ENCODE assay signal across 24 cellular contexts in the genomic region with DNA sequence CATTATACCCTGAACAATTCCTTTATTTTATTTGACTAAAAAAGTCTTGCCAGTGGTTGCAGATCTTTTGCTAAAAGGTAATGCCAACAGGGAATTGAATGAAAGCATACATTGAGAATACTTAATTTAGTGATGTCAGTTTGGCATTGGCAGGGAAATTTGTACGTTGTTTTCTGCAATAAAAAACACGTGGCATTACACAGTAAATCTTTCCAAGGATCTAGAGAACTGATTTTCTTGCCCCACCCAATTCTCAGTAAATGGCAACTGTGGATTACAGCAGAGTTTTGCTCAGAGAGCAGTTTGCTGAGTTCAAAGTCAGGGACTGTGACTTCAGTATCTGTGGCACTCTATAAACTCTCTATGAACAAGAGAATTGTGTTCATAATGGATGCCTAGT. TPM values are rescaled to one million over a fixed set of nuclear protein-coding genes. Genes with fewer than 3 reads are reported as not detected.
DNase-seq lines count a peak whose midpoint lies in the region; ATAC-seq lines count a peak whose summit lies in the region.
"Had no signal": no experiment of that assay in that cellular context is flagged by ENCODE, and none has a peak within 500 bp of the region (broad histone marks: within the 10 kb centered on the region; RNA-seq: fewer than 3 reads in every experiment).

No MANE protein-coding gene starts in this region.

- H3K4me3 Mint-ChIP-seq in stimulated activated effector memory CD8-positive, alpha-beta T cell treated with anti-CD3 and anti-CD28 coated beads, Interleukin-12 subunit alpha, Interleukin-12 subunit beta, amount 100 ng/mL, for 72 hours: no peak overlapping the region
- H3K4me3 Mint-ChIP-seq: CD14-positive monocyte; CD4-positive, alpha-beta T cell; CD8-positive, alpha-beta memory T cell; GM23338; H9 had no signal

- peak overlapping the region; percentile 89 for H3K27ac ChIP-seq in SK-N-MC
- H3K27ac ChIP-seq in mesendoderm (ENCODE audit: low read depth, low read length): no peak overlapping the region
- H3K27ac ChIP-seq: A549; BLaER1 treated with 17β-estradiol and CSF1 and Interleukin-3, amounts not matched to agents 10 nM and 100 nM had no signal

- no peak for ATAC-seq in stimulated activated effector memory CD8-positive, alpha-beta T cell treated with anti-CD3 and anti-CD28 coated beads, Interleukin-12 subunit alpha, Interleukin-12 subunit beta, amount 100 ng/mL, for 72 hours
- ATAC-seq: A549, GM12878, GM23338, HCT116 had no signal

- no peaks in the 10 kb centered on the region for H3K79me2 ChIP-seq in mesendoderm (ENCODE audit: control insufficient read depth, insufficient read depth, low read length)

- H3K79me1 ChIP-seq in mesendoderm (ENCODE audit: low read length): no peaks in the 10 kb centered on the region

- DNase-seq in SK-N-MC (ENCODE audit: low read depth, low spot score) (no peak), fibroblast of the conjunctiva (ENCODE audit: low read depth) (peak; percentile 9), mesendoderm (no peak), hypothalamus (lab: John Stamatoyannopoulos, UW) (no peak), T-helper 9 cell (no peak), NCI-H526 treated with DMSO at 0.1 percent for 48 hours (lab: John Stamatoyannopoulos, UW) (no peak)
- DNase-seq in stimulated activated effector memory CD8-positive, alpha-beta T cell treated with anti-CD3 and anti-CD28 coated beads, Interleukin-12 subunit alpha, Interleukin-12 subunit beta, amount 100 ng/mL, for 72 hours (ENCODE audit: low spot score in 2 of 2): no peak
- DNase-seq: 8988T; ACHN; AML-193; BE2C; CD4-positive, alpha-beta T cell; CD8-positive, alpha-beta memory T cell; DMS 273 treated with DMSO at 0.1 percent for 48 hours; DMS79; EL; GDM1; H9 had no signal

- H3K36me3 ChIP-seq in SK-N-MC (ENCODE audit: insufficient read depth, low read length) (no peaks in the 10 kb centered on the region), mesendoderm (ENCODE audit: control insufficient read depth, insufficient read depth, low read length) (no peaks in the 10 kb centered on the region)
- H3K36me3 ChIP-seq: BE2C; BLaER1 treated with 17β-estradiol and CSF1 and Interleukin-3, amounts not matched to agents 10 nM and 100 nM had no signal

- H3K23ac ChIP-seq in mesendoderm (ENCODE audit: low read length): no peak overlapping the region

- H3K4me2 ChIP-seq in mesendoderm (ENCODE audit: low read length): no peak overlapping the region
- H3K4me2 ChIP-seq: A549; BLaER1 treated with 17β-estradiol and CSF1 and Interleukin-3, amounts not matched to agents 10 nM and 100 nM; GM23338 had no signal

- H3K27ac Mint-ChIP-seq in stimulated activated effector memory CD8-positive, alpha-beta T cell treated with anti-CD3 and anti-CD28 coated beads, Interleukin-12 subunit alpha, Interleukin-12 subunit beta, amount 100 ng/mL, for 72 hours: no peak overlapping the region
- H3K27ac Mint-ChIP-seq: CD14-positive monocyte; CD4-positive, alpha-beta T cell; CD8-positive, alpha-beta memory T cell; GM23338 had no signal

- no peaks in the 10 kb centered on the region for H3K9me3 Mint-ChIP-seq in stimulated activated effector memory CD8-positive, alpha-beta T cell treated with anti-CD3 and anti-CD28 coated beads, Interleukin-12 subunit alpha, Interleukin-12 subunit beta, amount 100 ng/mL, for 72 hours
- H3K9me3 Mint-ChIP-seq: CD4-positive, alpha-beta T cell; GM23338 had no signal

- H3K4me1 Mint-ChIP-seq in stimulated activated effector memory CD8-positive, alpha-beta T cell treated with anti-CD3 and anti-CD28 coated beads, Interleukin-12 subunit alpha, Interleukin-12 subunit beta, amount 100 ng/mL, for 72 hours: no peaks in the 10 kb centered on the region
- H3K4me1 Mint-ChIP-seq: CD14-positive monocyte; CD8-positive, alpha-beta memory T cell had no signal

- H3K4me1 ChIP-seq in mesendoderm (ENCODE audit: control insufficient read depth, low read depth, low read length): no peaks in the 10 kb centered on the region
- H3K4me1 ChIP-seq: A549; BLaER1 treated with 17β-estradiol and CSF1 and Interleukin-3, amounts not matched to agents 10 nM and 100 nM had no signal

- no peak overlapping the region for H3K56ac ChIP-seq in mesendoderm (ENCODE audit: low read length)

- no peak overlapping the region for H2BK5ac ChIP-seq in mesendoderm (ENCODE audit: low read length)

- H3K27me3 ChIP-seq in mesendoderm (ENCODE audit: insufficient read depth, low read length, poor library complexity): no peaks in the 10 kb centered on the region
- H3K27me3 ChIP-seq: BE2C; BLaER1 treated with 17β-estradiol and CSF1 and Interleukin-3, amounts not matched to agents 10 nM and 100 nM had no signal

- no peak overlapping the region for H3K4ac ChIP-seq in mesendoderm (ENCODE audit: low read depth, low read length)

- H2BK15ac ChIP-seq in mesendoderm (replicated peaks; ENCODE audit: low read depth): no peak overlapping the region

- no peak overlapping the region for H3K18ac ChIP-seq in mesendoderm (ENCODE audit: low read length)

- WGBS in mesendoderm (ENCODE audit: extremely low coverage, insufficient coverage, low lambda C conversion rate): no CpG with 5 or more reads among the region's 2 CpGs

- peak overlapping the region; percentile 66 for H3K4me3 ChIP-seq in SK-N-MC
- H3K4me3 ChIP-seq in mesendoderm (ENCODE audit: low read length): no peak overlapping the region
- H3K4me3 ChIP-seq: A549; BLaER1 treated with 17β-estradiol and CSF1 and Interleukin-3, amounts not matched to agents 10 nM and 100 nM; GM12878; GM23338 had no signal

- no peaks in the 10 kb centered on the region for H3K36me3 Mint-ChIP-seq in stimulated activated effector memory CD8-positive, alpha-beta T cell treated with anti-CD3 and anti-CD28 coated beads, Interleukin-12 subunit alpha, Interleukin-12 subunit beta, amount 100 ng/mL, for 72 hours
- H3K36me3 Mint-ChIP-seq: CD14-positive monocyte; CD8-positive, alpha-beta memory T cell had no signal

- peak overlapping the region; percentile 12 for H2BK120ac ChIP-seq in mesendoderm (ENCODE audit: low read depth, low read length)

- no peak overlapping the region for H2AK5ac ChIP-seq in mesendoderm (ENCODE audit: low read length)

- no peaks in the 10 kb centered on the region for H3K9me3 ChIP-seq in SK-N-MC (ENCODE audit: low read depth, low read length)
- H3K9me3 ChIP-seq: A549; BE2C; BLaER1 treated with 17β-estradiol and CSF1 and Interleukin-3, amounts not matched to agents 10 nM and 100 nM had no signal

- H4K5ac ChIP-seq in mesendoderm (ENCODE audit: low read length): no peak overlapping the region

- peak overlapping the region; percentile 9 for H3K9ac ChIP-seq in SK-N-MC (ENCODE audit: insufficient read length)
- no peak overlapping the region for H3K9ac ChIP-seq in mesendoderm (ENCODE audit: low read length)
- H3K9ac ChIP-seq: BLaER1 treated with 17β-estradiol and CSF1 and Interleukin-3, amounts not matched to agents 10 nM and 100 nM had no signal

- H4K8ac ChIP-seq in mesendoderm (ENCODE audit: low read depth, low read length): no peak overlapping the region

RNA-seq across cellular contexts. Expression of a gene that starts 38.3 kb away (rescaled TPM):
- 0.74 TPM for polyA plus RNA-seq in mesendoderm (2013, experiment 1 of 2)
- polyA plus RNA-seq in mesendoderm (2013, experiment 2 of 2): 0.62 TPM
- polyA plus RNA-seq: CD8-positive, alpha-beta memory T cell had no signal
